In genomic region chr11:74839971-74840370, GRCh38 we compare ENCODE assay signal across 15 cellular contexts.
DNase-seq lines count a peak whose midpoint lies in the region; ATAC-seq and TF ChIP-seq lines count a peak whose summit lies in the region.
"Had no signal": no experiment of that assay in that cellular context is flagged by ENCODE, and none has a peak within 500 bp of the region (broad histone marks: within the 10 kb centered on the region; RNA-seq: fewer than 3 reads in every experiment).

No MANE protein-coding gene starts in this region.

- H3K9ac ChIP-seq in mesenchymal stem cell (ENCODE audit: low read length) = no peak overlapping the region
- H3K9ac ChIP-seq: KMS-11 had no signal

- no peaks in the 10 kb centered on the region for H3K27me3 Mint-ChIP-seq in CD4-positive, CD25-positive, alpha-beta regulatory T cell
- H3K27me3 Mint-ChIP-seq in central memory CD8-positive, alpha-beta T cell = no peaks in the 10 kb centered on the region
- H3K27me3 Mint-ChIP-seq: CD4-positive, alpha-beta memory T cell had no signal

- TF ChIP-seq CTCF in NB4 (IDR thresholded peaks at IDR 0.05; ENCODE audit: low read depth, low read length) = no peak
- TF ChIP-seq CTCF in gastrocnemius medialis (IDR thresholded peaks at IDR 0.05 in 4 of 5, conservative IDR thresholded peaks at IDR 0.05 in 1 of 5) = no peak

- H2BK15ac ChIP-seq in mesenchymal stem cell (ENCODE audit: low read depth, poor library complexity, severe bottlenecking) = no peak overlapping the region

- DNase-seq in CD4-positive, CD25-positive, alpha-beta regulatory T cell = no peak
- DNase-seq in NB4 (ENCODE audit: low read depth) = peak; percentile 24
- no peak for DNase-seq in central memory CD8-positive, alpha-beta T cell (ENCODE audit: low spot score in 2 of 2)
- peak; percentile 24 for DNase-seq in mesenchymal stem cell
- no peak for DNase-seq in ecto neural progenitor cell (ENCODE audit: low spot score)
- DNase-seq in gastrocnemius medialis = no peak
- DNase-seq in SKM-1 treated with dmso at 0.1 percent for 144 hours (lab: John Stamatoyannopoulos, UW; ENCODE audit: unreplicated experiment) = no peak
- DNase-seq: CD4-positive, alpha-beta memory T cell; DND-41; NCI-H1930; NCI-H2171; NCI-H446 treated with DMSO at 0.1 percent for 48 hours; NCI-H748 treated with DMSO at 0.1 percent for 48 hours; SHP77 treated with DMSO at 0.1 percent for 48 hours had no signal

- no peak for TF ChIP-seq POLR2A in NB4 (IDR thresholded peaks at IDR 0.05; ENCODE audit: extremely low read depth, insufficient read length)
- no peak for TF ChIP-seq POLR2A in gastrocnemius medialis (IDR thresholded peaks at IDR 0.05)

- no peak overlapping the region for H3K27ac ChIP-seq in CD4-positive, CD25-positive, alpha-beta regulatory T cell (ENCODE audit: insufficient read depth, low read length, poor library complexity, severe bottlenecking)
- H3K27ac ChIP-seq in mesenchymal stem cell (ENCODE audit: low read length, poor library complexity, severe bottlenecking) = no peak overlapping the region
- no peak overlapping the region for H3K27ac ChIP-seq in gastrocnemius medialis
- H3K27ac ChIP-seq: KMS-11 had no signal

- no peak overlapping the region for H2BK12ac ChIP-seq in mesenchymal stem cell (ENCODE audit: low read length in 2 of 2)

- H3K36me3 Mint-ChIP-seq in CD4-positive, CD25-positive, alpha-beta regulatory T cell = peaks cover 60% of the 10 kb centered on the region
- H3K36me3 Mint-ChIP-seq in central memory CD8-positive, alpha-beta T cell (ENCODE audit: insufficient read depth) = peaks cover 34% of the 10 kb centered on the region

- WGBS in mesenchymal stem cell = 54% methylated on average over 2 of the region's 2 CpGs

- H3K4me3 Mint-ChIP-seq in CD4-positive, CD25-positive, alpha-beta regulatory T cell = no peak overlapping the region
- no peak overlapping the region for H3K4me3 Mint-ChIP-seq in central memory CD8-positive, alpha-beta T cell
- H3K4me3 Mint-ChIP-seq: CD4-positive, alpha-beta memory T cell had no signal

- H3K4me1 Mint-ChIP-seq in CD4-positive, CD25-positive, alpha-beta regulatory T cell = peaks cover 2 to 17% (median 7%) of the 10 kb centered on the region in 4 donors
- H3K4me1 Mint-ChIP-seq in central memory CD8-positive, alpha-beta T cell = peaks cover 29% of the 10 kb centered on the region

- peaks cover 14% of the 10 kb centered on the region for H3K79me1 ChIP-seq in mesenchymal stem cell (replicated peaks; ENCODE audit: low read length, poor library complexity, severe bottlenecking)

- H3K18ac ChIP-seq in mesenchymal stem cell (ENCODE audit: low read depth in 1 of 2, low read length in 2 of 2) = no peak overlapping the region

- no peak overlapping the region for H3K4me3 ChIP-seq in CD4-positive, CD25-positive, alpha-beta regulatory T cell (ENCODE audit: low read depth, low read length)
- H3K4me3 ChIP-seq in NB4 (ENCODE audit: low read depth, low read length) = no peak overlapping the region
- no peak overlapping the region for H3K4me3 ChIP-seq in mesenchymal stem cell (ENCODE audit: insufficient read depth in 1 of 2, low read depth in 1 of 2, low read length in 2 of 2)
- H3K4me3 ChIP-seq in gastrocnemius medialis = no peak overlapping the region

- H2AK5ac ChIP-seq in mesenchymal stem cell (ENCODE audit: low read length, severe bottlenecking) = no peak overlapping the region

- no peak overlapping the region for H3K4me2 ChIP-seq in mesenchymal stem cell (ENCODE audit: low read length, poor library complexity, severe bottlenecking)
- H3K4me2 ChIP-seq: KMS-11 had no signal

- no peak overlapping the region for H2BK120ac ChIP-seq in mesenchymal stem cell (ENCODE audit: low read depth, low read length)

- H3K4ac ChIP-seq in mesenchymal stem cell (ENCODE audit: low read depth in 1 of 2, low read length in 2 of 2) = no peak overlapping the region

- no peak for ATAC-seq in CD4-positive, CD25-positive, alpha-beta regulatory T cell (ENCODE audit: low read depth in 2 of 2)
- ATAC-seq in central memory CD8-positive, alpha-beta T cell (replicated peaks; ENCODE audit: extremely low read depth, poor library complexity, severe bottlenecking) = no peak
- no peak for ATAC-seq in gastrocnemius medialis

- no peak overlapping the region for H3K23ac ChIP-seq in mesenchymal stem cell (ENCODE audit: low read length in 2 of 2)

- H2AFZ ChIP-seq in mesenchymal stem cell (ENCODE audit: low read depth, low read length) = no peak overlapping the region

- H3K9me3 ChIP-seq in CD4-positive, CD25-positive, alpha-beta regulatory T cell (ENCODE audit: control insufficient read depth in 2 of 2, low read length in 2 of 2) = no peaks in the 10 kb centered on the region
- H3K9me3 ChIP-seq in mesenchymal stem cell (ENCODE audit: control insufficient read depth, low read length) (no peaks in the 10 kb centered on the region), gastrocnemius medialis (no peaks in the 10 kb centered on the region)

- peaks cover 61% of the 10 kb centered on the region for H3K36me3 ChIP-seq in CD4-positive, CD25-positive, alpha-beta regulatory T cell (ENCODE audit: control insufficient read depth, insufficient read depth, low read length)
- peaks cover 40 to 89% of the 10 kb centered on the region in 2 experiments for H3K36me3 ChIP-seq in mesenchymal stem cell (ENCODE audit: control insufficient read depth in 1 of 2, insufficient read depth in 2 of 2, low read depth in 1 of 2, low read length in 2 of 2)
- H3K36me3 ChIP-seq in gastrocnemius medialis = peaks cover 3 to 64% of the 10 kb centered on the region in 2 donors

- no peaks in the 10 kb centered on the region for H3K9me3 Mint-ChIP-seq in CD4-positive, CD25-positive, alpha-beta regulatory T cell
- no peaks in the 10 kb centered on the region for H3K9me3 Mint-ChIP-seq in central memory CD8-positive, alpha-beta T cell
- H3K9me3 Mint-ChIP-seq: CD4-positive, alpha-beta memory T cell had no signal

- H4K91ac ChIP-seq in mesenchymal stem cell (ENCODE audit: low read length) = no peak overlapping the region

- H3K27me3 ChIP-seq in CD4-positive, CD25-positive, alpha-beta regulatory T cell (ENCODE audit: control insufficient read depth, insufficient read depth, low read length) = no peaks in the 10 kb centered on the region
- H3K27me3 ChIP-seq in mesenchymal stem cell (ENCODE audit: control insufficient read depth in 1 of 2, insufficient read depth in 1 of 2, low read length in 2 of 2) (no peaks in the 10 kb centered on the region), gastrocnemius medialis (no peaks in the 10 kb centered on the region)

- H3K14ac ChIP-seq in mesenchymal stem cell (ENCODE audit: low read length in 2 of 2) = no peak overlapping the region

- in situ Hi-C loops in gastrocnemius medialis (cut with MboI; ENCODE audit: low sequenced_read_pairs in 4 of 4) = no loop called here

- no peaks in the 10 kb centered on the region for H3K4me1 ChIP-seq in CD4-positive, CD25-positive, alpha-beta regulatory T cell (ENCODE audit: control insufficient read depth, insufficient read depth, low read length, poor library complexity, severe bottlenecking)
- H3K4me1 ChIP-seq in mesenchymal stem cell (ENCODE audit: control insufficient read depth, insufficient read depth, low read depth, low read length) (no peaks in the 10 kb centered on the region), gastrocnemius medialis (no peaks in the 10 kb centered on the region)

- H4K8ac ChIP-seq in mesenchymal stem cell (ENCODE audit: low read length) = no peak overlapping the region

- intact Hi-C loops in gastrocnemius medialis (cut with DNase I; ENCODE audit: low total_unique reads) = no loop called here

- no peak overlapping the region for H2BK5ac ChIP-seq in mesenchymal stem cell (ENCODE audit: low read depth, low read length, poor library complexity, severe bottlenecking)

- H3K27ac Mint-ChIP-seq in CD4-positive, CD25-positive, alpha-beta regulatory T cell = peak overlapping the region; percentile 5 to 73 (median 56)
- peak overlapping the region; percentile 45 for H3K27ac Mint-ChIP-seq in central memory CD8-positive, alpha-beta T cell (ENCODE audit: low read depth)

Comparison
In these comparisons a context has a peak if more than half of its experiments do, and no peak if none do; other contexts are left out.
1. DNase-seq: peak in NB4 (single experiment) and mesenchymal stem cell (single experiment); none in CD4-positive, CD25-positive, alpha-beta regulatory T cell (0 of 3), central memory CD8-positive, alpha-beta T cell (0 of 2), ecto neural progenitor cell (single experiment), gastrocnemius medialis (0 of 2) and SKM-1 treated with dmso at 0.1 percent for 144 hours (single experiment).